In the genomic region with DNA sequence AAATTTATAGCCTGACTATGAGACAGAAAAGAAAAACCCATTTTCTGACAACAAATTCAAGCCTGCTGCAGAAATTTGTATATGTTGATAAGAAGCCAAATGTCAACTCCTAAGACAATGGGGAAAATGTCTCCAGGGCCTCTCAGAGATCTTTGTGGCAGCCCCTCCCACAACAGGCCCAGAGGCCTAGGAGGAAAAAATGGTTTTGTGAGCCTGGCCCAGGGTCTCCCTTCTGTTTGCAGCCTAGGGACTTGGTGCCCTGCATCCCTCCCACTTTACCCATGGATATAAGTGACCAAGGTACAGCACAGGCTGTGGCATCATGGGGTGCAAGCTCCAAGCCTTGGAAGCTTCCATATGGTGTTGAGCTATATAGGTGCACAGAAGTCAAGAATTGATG, we compare ENCODE assay signal across 27 cellular contexts.
"Had no signal": no experiment of that assay in that cellular context is flagged by ENCODE, and none has a peak within 500 bp of the region (broad histone marks: within the 10 kb centered on the region; RNA-seq: fewer than 3 reads in every experiment).

No MANE protein-coding gene starts in this region.

- DNase-seq: stimulated activated CD4-positive, alpha-beta T cell treated with anti-CD3 and anti-CD28 coated beads, Interleukin-2, amount 100 ng/mL, for 48 hours; stimulated activated CD4-positive, alpha-beta T cell treated with anti-CD3 and anti-CD28 coated beads, Interleukin-4, amount 100 ng/mL, for 1 hour; stimulated activated CD4-positive, alpha-beta T cell treated with anti-CD3 and anti-CD28 coated beads, Interleukin-4, amount 100 ng/mL, for 24 hours; stimulated activated CD4-positive, alpha-beta T cell treated with anti-CD3 and anti-CD28 coated beads, Interleukin-4, amount 100 ng/mL, for 4 hours; stimulated activated CD8-positive, alpha-beta memory T cell treated with anti-CD3 and anti-CD28 coated beads, Interleukin-4, amount 100 ng/mL, for 48 hours; stimulated activated naive B cell treated with anti-CD40 and anti-IgM and Interleukin-4, amounts not matched to agents 10 μg/mL and 1 μg/mL and 100 μg/mL, for 72 hours; stimulated activated naive CD4-positive, alpha-beta T cell; stimulated activated naive CD4-positive, alpha-beta T cell treated with Interleukin-2 at 50 U/mL for 16 hours; stimulated activated naive CD8-positive, alpha-beta T cell treated with anti-CD3 and anti-CD28 coated beads, Interleukin-15, amount 100 ng/mL, for 72 hours; stimulated activated naive CD8-positive, alpha-beta T cell treated with anti-CD3 and anti-CD28 coated beads, Interleukin-15, Interleukin-2, amounts not matched to agents 100 U/mL and 50 U/mL, for 24 hours; stomach; substantia nigra; testis; thyroid gland; tibial artery; transverse colon; trophoblast cell; upper lobe of left lung; upper lobe of right lung; uterus had no signal

- H3K27ac ChIP-seq: stomach, suprapubic skin, testis, thoracic aorta, thyroid gland, tibial artery, tibial nerve, transverse colon, upper lobe of left lung, upper lobe of right lung, uterus, vagina had no signal

- H3K9me3 ChIP-seq: testis, thoracic aorta, thyroid gland, uterus, vagina had no signal

- FAIRE-seq: urothelium cell line had no signal

- H3K27me3 ChIP-seq: stomach, suprapubic skin, testis, thyroid gland, tibial artery, tibial nerve, transverse colon, upper lobe of left lung, upper lobe of right lung, uterus, vagina had no signal

- ATAC-seq: stimulated activated effector memory CD8-positive, alpha-beta T cell treated with anti-CD3 and anti-CD28 coated beads, Interleukin-12 subunit alpha, Interleukin-12 subunit beta, amount 100 ng/mL, for 72 hours; stimulated activated memory B cell treated with anti-CD40 and anti-IgM and Interleukin-4, amounts not matched to agents 10 μg/mL and 1 μg/mL and 100 μg/mL, for 72 hours; stimulated activated naive B cell treated with anti-CD40 and anti-IgM and Interleukin-4, amounts not matched to agents 10 μg/mL and 1 μg/mL and 100 μg/mL, for 72 hours; stimulated activated naive CD8-positive, alpha-beta T cell treated with anti-CD3 and anti-CD28 coated beads, Interleukin-15, amount 100 ng/mL, for 72 hours; stimulated activated naive CD8-positive, alpha-beta T cell treated with anti-CD3 and anti-CD28 coated beads, Interleukin-15, Interleukin-2, amounts not matched to agents 100 U/mL and 50 U/mL, for 24 hours; upper lobe of right lung had no signal

- H3K4me1 ChIP-seq: stomach, suprapubic skin, testis, thyroid gland, tibial artery, tibial nerve, transverse colon, upper lobe of left lung, upper lobe of right lung, uterus, vagina had no signal

- H3K4me3 ChIP-seq: stomach, suprapubic skin, testis, thoracic aorta, thyroid gland, tibial artery, tibial nerve, transverse colon, upper lobe of left lung, upper lobe of right lung, uterus, vagina had no signal

- H3K36me3 ChIP-seq: stomach, suprapubic skin, thoracic aorta, thyroid gland, tibial artery, tibial nerve, transverse colon, upper lobe of left lung, upper lobe of right lung, uterus, vagina had no signal
